ENCODE assay signal across 19 cellular contexts in the genomic region with DNA sequence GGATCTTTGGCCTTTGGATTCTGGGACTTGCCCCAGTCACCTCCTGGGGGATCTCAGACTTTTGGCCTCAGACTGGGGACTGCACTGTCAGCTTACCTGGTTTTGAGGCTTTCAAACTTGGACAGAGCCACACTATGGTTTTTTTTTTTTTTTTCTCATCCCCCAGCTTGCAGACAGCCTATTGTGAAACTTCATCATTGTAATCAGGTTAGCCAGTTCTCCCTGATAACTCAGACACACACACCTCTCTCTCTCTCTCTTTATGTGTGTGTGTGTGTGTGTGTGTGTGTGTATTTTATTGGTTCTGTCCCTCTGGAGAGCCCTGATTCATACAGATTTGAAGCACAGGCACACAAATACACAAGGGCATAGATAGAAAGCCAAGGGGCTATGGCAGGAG. TPM values are rescaled to one million over a fixed set of nuclear protein-coding genes. Genes with fewer than 3 reads are reported as not detected.
"Had no signal": no experiment of that assay in that cellular context is flagged by ENCODE, and none has a peak within 500 bp of the region (broad histone marks: within the 10 kb centered on the region; RNA-seq: fewer than 3 reads in every experiment).

No MANE protein-coding gene starts in this region.

- ATAC-seq: activated CD8-positive, alpha-beta memory T cell treated with anti-CD3 and anti-CD28 coated beads, Interleukin-2, amount 10 ng/mL, durations not matched to agents 7 days and 5 days; left lung; mucosa of descending colon; naive thymus-derived CD4-positive, alpha-beta T cell; stimulated activated memory B cell treated with anti-CD40 and anti-IgM and Interleukin-4, amounts not matched to agents 10 μg/mL and 1 μg/mL and 100 μg/mL, for 72 hours had no signal

- H3K4me1 Mint-ChIP-seq: activated CD8-positive, alpha-beta memory T cell treated with anti-CD3 and anti-CD28 coated beads, Interleukin-2, amount 10 ng/mL, durations not matched to agents 7 days and 5 days; memory B cell; naive thymus-derived CD4-positive, alpha-beta T cell; stimulated activated memory B cell treated with anti-CD40 and anti-IgM and Interleukin-4, amounts not matched to agents 10 μg/mL and 1 μg/mL and 100 μg/mL, for 72 hours had no signal

- H3K36me3 ChIP-seq: ascending aorta, esophagus squamous epithelium, heart right ventricle, left lung, thyroid gland, vagina had no signal

- H3K4me1 ChIP-seq: ascending aorta, esophagus squamous epithelium, left lung, thyroid gland, vagina had no signal

- H3K4me3 Mint-ChIP-seq: activated CD4-positive, alpha-beta memory T cell treated with anti-CD3 and anti-CD28 coated beads for 36 hours; activated CD8-positive, alpha-beta memory T cell treated with anti-CD3 and anti-CD28 coated beads, Interleukin-2, amount 10 ng/mL, durations not matched to agents 7 days and 5 days; activated naive CD4-positive, alpha-beta T cell treated with anti-CD3 and anti-CD28 coated beads for 36 hours; memory B cell; naive thymus-derived CD4-positive, alpha-beta T cell; stimulated activated memory B cell treated with anti-CD40 and anti-IgM and Interleukin-4, amounts not matched to agents 10 μg/mL and 1 μg/mL and 100 μg/mL, for 72 hours had no signal

- H3K9me3 ChIP-seq: thyroid gland, vagina had no signal

- H3K27ac Mint-ChIP-seq: activated CD4-positive, alpha-beta memory T cell treated with anti-CD3 and anti-CD28 coated beads for 36 hours; activated CD8-positive, alpha-beta memory T cell treated with anti-CD3 and anti-CD28 coated beads, Interleukin-2, amount 10 ng/mL, durations not matched to agents 7 days and 5 days; activated naive CD4-positive, alpha-beta T cell treated with anti-CD3 and anti-CD28 coated beads for 36 hours; activated T-helper 2 cell treated with anti-CD3 and anti-CD28 coated beads, Interferon-gamma antibody, Interleukin-2, Interleukin-4, amounts not matched to agents 10 μg/mL and 5 μg/mL and 100 μg/mL, durations not matched to agents 14 hours and 24 hours and 36 hours; memory B cell; naive thymus-derived CD4-positive, alpha-beta T cell; stimulated activated memory B cell treated with anti-CD40 and anti-IgM and Interleukin-4, amounts not matched to agents 10 μg/mL and 1 μg/mL and 100 μg/mL, for 72 hours had no signal

- H3K27me3 ChIP-seq: ascending aorta, esophagus squamous epithelium, heart right ventricle, left lung, thyroid gland, vagina had no signal

- DNase-seq: activated CD4-positive, alpha-beta memory T cell treated with anti-CD3 and anti-CD28 coated beads for 36 hours; activated CD8-positive, alpha-beta memory T cell treated with anti-CD3 and anti-CD28 coated beads, Interleukin-2, amount 10 ng/mL, durations not matched to agents 7 days and 5 days; activated naive CD4-positive, alpha-beta T cell treated with anti-CD3 and anti-CD28 coated beads for 36 hours; activated T-cell treated with anti-CD3 and anti-CD28 coated beads, Interleukin-2, amount 50 U/mL, for 1 hour; esophagus squamous epithelium; left lung; mucosa of descending colon; naive thymus-derived CD4-positive, alpha-beta T cell; nucleus accumbens; stimulated activated CD4-positive, alpha-beta T cell treated with anti-CD3 and anti-CD28 coated beads, Interleukin-2, amount 100 ng/mL, for 48 hours; T-helper 1 cell; T1000; thyroid gland had no signal

- H3K27ac ChIP-seq: ascending aorta, esophagus squamous epithelium, heart right ventricle, left lung, thyroid gland, vagina had no signal

- H3K36me3 Mint-ChIP-seq: activated CD4-positive, alpha-beta memory T cell treated with anti-CD3 and anti-CD28 coated beads for 36 hours; memory B cell; stimulated activated memory B cell treated with anti-CD40 and anti-IgM and Interleukin-4, amounts not matched to agents 10 μg/mL and 1 μg/mL and 100 μg/mL, for 72 hours had no signal

- H3K4me3 ChIP-seq: ascending aorta, esophagus squamous epithelium, heart right ventricle, left lung, mucosa of descending colon, thyroid gland, vagina had no signal

RNA-seq across cellular contexts. Expression of gene VCAN, which starts 20.7 kb away (rescaled TPM):
- total RNA-seq: activated naive CD4-positive, alpha-beta T cell treated with anti-CD3 and anti-CD28 coated beads for 36 hours; activated T-helper 2 cell treated with anti-CD3 and anti-CD28 coated beads, Interferon-gamma antibody, Interleukin-2, Interleukin-4, amounts not matched to agents 10 μg/mL and 5 μg/mL and 100 μg/mL, durations not matched to agents 14 hours and 24 hours and 36 hours had no signal
